Comparison of ENCODE assay signal across 9 cellular contexts in genomic region chr12:108337235-108338223, GRCh38. TPM values are rescaled to one million over a fixed set of nuclear protein-coding genes. Genes with fewer than 3 reads are reported as not detected.
DNase-seq lines count a peak whose midpoint lies in the region; ATAC-seq and TF ChIP-seq lines count a peak whose summit lies in the region.
"Had no signal": no experiment of that assay in that cellular context is flagged by ENCODE, and none has a peak within 500 bp of the region (broad histone marks: within the 10 kb centered on the region; RNA-seq: fewer than 3 reads in every experiment).

No MANE protein-coding gene starts in this region.

- TF ChIP-seq POLR2A in gastroesophageal sphincter (IDR thresholded peaks at IDR 0.05) (no peak), gastrocnemius medialis (IDR thresholded peaks at IDR 0.05) (no peak)

- intact Hi-C loops in CD4-positive, alpha-beta T cell (cut with DNase I, micrococcal nuclease), result no loop called here
- intact Hi-C loops in gastrocnemius medialis (cut with DNase I; ENCODE audit: low total_unique reads), result no loop called here

- H3K4me1 ChIP-seq in RWPE2 (ENCODE audit: insufficient read depth, poor library complexity, severe bottlenecking) (no peaks in the 10 kb centered on the region), gastroesophageal sphincter (peaks cover 0 to 27% (median 0%) of the 10 kb centered on the region in 3 donors), gastrocnemius medialis (peaks cover 0 to 5% of the 10 kb centered on the region in 2 donors)

- H3K27ac ChIP-seq in CD4-positive, alpha-beta T cell (ENCODE audit: low read depth, low read length), result no peak overlapping the region
- H3K27ac ChIP-seq in RWPE2 (ENCODE audit: poor library complexity, severe bottlenecking) (no peak overlapping the region), gastroesophageal sphincter (peak overlapping the region in 3 of 4 donors; percentile 2 to 61 (median 44)), gastrocnemius medialis (peak overlapping the region in 3 of 4 donors; percentile 46 to 57 (median 49))

- H3K27me3 ChIP-seq in CD4-positive, alpha-beta T cell (ENCODE audit: control insufficient read depth, insufficient read depth, low read length), result peaks cover 20% of the 10 kb centered on the region
- H3K27me3 ChIP-seq in RWPE2 (ENCODE audit: insufficient read depth, poor library complexity, severe bottlenecking), result peaks cover 10% of the 10 kb centered on the region
- peaks cover 25% of the 10 kb centered on the region for H3K27me3 ChIP-seq in gastroesophageal sphincter
- peaks cover 0 to 10% (median 0%) of the 10 kb centered on the region in 3 donors for H3K27me3 ChIP-seq in gastrocnemius medialis

- no peak overlapping the region for H3K4me3 ChIP-seq in RWPE2 (ENCODE audit: severe bottlenecking)
- H3K4me3 ChIP-seq in gastroesophageal sphincter, result peak overlapping the region in 1 of 2 donors; percentile 48
- H3K4me3 ChIP-seq in gastrocnemius medialis, result peak overlapping the region in 3 of 4 donors; percentile 8 to 39 (median 25)

- H3K4me1 Mint-ChIP-seq in CD4-positive, alpha-beta T cell (ENCODE audit: low read depth), result peaks cover 22% of the 10 kb centered on the region
- H3K4me1 Mint-ChIP-seq: IgD-negative memory B cell had no signal

- DNase-seq in CD4-positive, alpha-beta T cell, result no peak
- DNase-seq in H4 (ENCODE audit: low spot score) (peak; percentile 33), RWPE2 (ENCODE audit: low spot score) (peak; percentile 21), gastrocnemius medialis (no peak)
- DNase-seq in stimulated activated naive CD4-positive, alpha-beta T cell (lab: John Stamatoyannopoulos, UW), result no peak
- DNase-seq in activated effector memory CD4-positive, alpha-beta T cell treated with Interleukin-2 at 50 U/mL for 16 hours, result no peak
- DNase-seq in central memory CD4-positive, alpha-beta T cell, result no peak

- 57 to 75% methylated on average over 4 to 8 of the region's 9 CpGs for WGBS in gastroesophageal sphincter (ENCODE audit: low coverage in 1 of 2), 2 donors

- CTCF ChIA-PET in CD4-positive, alpha-beta T cell (lab: Charles Lee), result no interaction called here

- TF ChIP-seq CTCF in CD4-positive, alpha-beta T cell (IDR thresholded peaks at IDR 0.05), result peak; percentile 10
- TF ChIP-seq CTCF in RWPE2 (IDR thresholded peaks at IDR 0.05; ENCODE audit: poor library complexity, severe bottlenecking), result peak; percentile 42
- peak in 3 of 4 experiments; percentile 25 to 37 (median 35) for TF ChIP-seq CTCF in gastroesophageal sphincter (IDR thresholded peaks at IDR 0.05)
- no peak for TF ChIP-seq CTCF in gastrocnemius medialis (IDR thresholded peaks at IDR 0.05 in 4 of 5, conservative IDR thresholded peaks at IDR 0.05 in 1 of 5)

- no peak for ATAC-seq in CD4-positive, alpha-beta T cell (ENCODE audit: poor library complexity)
- peak; percentile 53; the same call in 1 of the 3 replicates for ATAC-seq in RWPE2 (ENCODE audit: low read depth)
- peak; percentile 19 for ATAC-seq in gastroesophageal sphincter
- no peak for ATAC-seq in gastrocnemius medialis

- H3K9me3 ChIP-seq in CD4-positive, alpha-beta T cell (ENCODE audit: control insufficient read depth, low read length), result no peaks in the 10 kb centered on the region
- H3K9me3 ChIP-seq in RWPE2 (ENCODE audit: severe bottlenecking) (no peaks in the 10 kb centered on the region), gastroesophageal sphincter (no peaks in the 10 kb centered on the region), gastrocnemius medialis (no peaks in the 10 kb centered on the region)

- H3K27ac Mint-ChIP-seq in CD4-positive, alpha-beta T cell, result no peak overlapping the region
- H3K27ac Mint-ChIP-seq: IgD-negative memory B cell had no signal

- POLR2A ChIA-PET in CD4-positive, alpha-beta T cell (lab: Charles Lee), result no interaction called here

- H3K27me3 Mint-ChIP-seq in CD4-positive, alpha-beta T cell, result peaks cover 37% of the 10 kb centered on the region

- H3K36me3 ChIP-seq in RWPE2 (ENCODE audit: low read depth) (no peaks in the 10 kb centered on the region), gastroesophageal sphincter (no peaks in the 10 kb centered on the region), gastrocnemius medialis (no peaks in the 10 kb centered on the region)

- H3K4me3 Mint-ChIP-seq in CD4-positive, alpha-beta T cell, result no peak overlapping the region
- H3K4me3 Mint-ChIP-seq: IgD-negative memory B cell had no signal

- H3K9me3 Mint-ChIP-seq in CD4-positive, alpha-beta T cell, result no peaks in the 10 kb centered on the region
- H3K9me3 Mint-ChIP-seq: IgD-negative memory B cell had no signal

- no peaks in the 10 kb centered on the region for H3K36me3 Mint-ChIP-seq in CD4-positive, alpha-beta T cell (ENCODE audit: low read depth)
- H3K36me3 Mint-ChIP-seq: IgD-negative memory B cell had no signal

- TF ChIP-seq EP300 in gastroesophageal sphincter (IDR thresholded peaks at IDR 0.05), result no peak

- in situ Hi-C loops in gastrocnemius medialis (cut with MboI; ENCODE audit: low sequenced_read_pairs in 4 of 4), result no loop called here

RNA-seq across cellular contexts. Expression of gene CMKLR1, which starts 1.6 kb away (rescaled TPM):
- total RNA-seq in CD4-positive, alpha-beta T cell, result not detected
- 1.5 and 1.6 TPM in 2 replicates for total RNA-seq in H4 (2014; rRNA removed; shearing (Covaris generic))
- 10 to 100 TPM in 3 of 4 donors, 1 to 10 TPM in 1; 9.7 to 25.4 (median 13.0) TPM for total RNA-seq in gastroesophageal sphincter
- 1 to 10 TPM; 2.5 to 5.6 (median 4.4) TPM for total RNA-seq in gastrocnemius medialis

Comparison
In these comparisons a context has a peak if more than half of its experiments do, and no peak if none do; other contexts are left out.
1. ATAC-seq: peak in RWPE2 (single experiment) and gastroesophageal sphincter (single experiment); none in CD4-positive, alpha-beta T cell (single experiment) and gastrocnemius medialis (0 of 2).
2. DNase-seq: peak in H4 (single experiment) and RWPE2 (single experiment); none in CD4-positive, alpha-beta T cell (0 of 10), gastrocnemius medialis (0 of 2), stimulated activated naive CD4-positive, alpha-beta T cell (0 of 6), activated effector memory CD4-positive, alpha-beta T cell treated with Interleukin-2 at 50 U/mL for 16 hours (single experiment) and central memory CD4-positive, alpha-beta T cell (single experiment).
3. H3K27ac ChIP-seq: peak in gastroesophageal sphincter (3 of 4) and gastrocnemius medialis (3 of 4); none in CD4-positive, alpha-beta T cell (single experiment) and RWPE2 (single experiment).
4. CTCF ChIP-seq: peak in CD4-positive, alpha-beta T cell (single experiment), RWPE2 (single experiment) and gastroesophageal sphincter (3 of 4); none in gastrocnemius medialis (0 of 5).